ENCODE assay signal across 23 cellular contexts in genomic region chr1:3516911-3517310, GRCh38.
DNase-seq lines count a peak whose midpoint lies in the region; ATAC-seq, FAIRE-seq and TF ChIP-seq lines count a peak whose summit lies in the region.
"Had no signal": no experiment of that assay in that cellular context is flagged by ENCODE, and none has a peak within 500 bp of the region (broad histone marks: within the 10 kb centered on the region; RNA-seq: fewer than 3 reads in every experiment).

No MANE protein-coding gene starts in this region.

- no peak overlapping the region for H3K4me3 ChIP-seq in HepG2 (replicated peaks in 1 of 3; ENCODE audit: insufficient read depth in 1 of 3, low read depth in 2 of 3, low read length in 3 of 3)
- no peak overlapping the region for H3K4me3 ChIP-seq in right lobe of liver
- no peak overlapping the region for H3K4me3 ChIP-seq in SK-N-SH (ENCODE audit: low read depth in 2 of 2, low read length in 1 of 2)
- no peak overlapping the region for H3K4me3 ChIP-seq in neuronal stem cell (ENCODE audit: low read length in 2 of 2)
- no peak overlapping the region for H3K4me3 ChIP-seq in colonic mucosa
- H3K4me3 ChIP-seq: GM23338, PC-9 had no signal

- no peak overlapping the region for H4K91ac ChIP-seq in neuronal stem cell (ENCODE audit: low read depth, low read length, poor library complexity)

- H3K27ac ChIP-seq in HepG2 (ENCODE audit: extremely low read length, insufficient read depth, low read length) (no peak overlapping the region), right lobe of liver (no peak overlapping the region), SK-N-SH (ENCODE audit: low read depth in 2 of 2, low read length in 1 of 2) (peak overlapping the region in 1 of 2 experiments; percentile 93; a peak in 2 of 4 replicates), neuronal stem cell (replicated peaks; ENCODE audit: low read length) (no peak overlapping the region), colonic mucosa (no peak overlapping the region)
- H3K27ac ChIP-seq: PC-9 had no signal

- H3K4me2 ChIP-seq in HepG2 (ENCODE audit: low read depth, low read length): no peak overlapping the region
- H3K4me2 ChIP-seq in SK-N-SH: no peak overlapping the region
- no peak overlapping the region for H3K4me2 ChIP-seq in neuronal stem cell (ENCODE audit: insufficient read depth, low read length, poor library complexity, severe bottlenecking)
- H3K4me2 ChIP-seq: GM23338, PC-9 had no signal

- no TSS peak for BruUV-seq in HepG2 (replicated peaks; lab: Mats Ljungman, UMichigan)

- TF ChIP-seq CTCF in HepG2 (CRISPR knock-in tag; IDR thresholded peaks at IDR 0.05) (no peak), right lobe of liver (IDR thresholded peaks at IDR 0.05) (no peak), SK-N-SH (IDR thresholded peaks at IDR 0.05) (no peak), colonic mucosa (IDR thresholded peaks at IDR 0.05) (no peak)

- in situ Hi-C loops in HepG2 (cut with HindIII; ENCODE audit: extremely low pct_ligation_motif_present, low pct_unique_long_range_greater_than_20kb): no loop called here

- H2BK120ac ChIP-seq in neuronal stem cell (ENCODE audit: low read depth, low read length): no peak overlapping the region

- DNase-seq in HepG2 (ENCODE audit: low spot score) (no peak), right lobe of liver (no peak), SK-N-SH (peak; percentile 95), neuronal stem cell (ENCODE audit: low spot score) (no peak), HT-29 (ENCODE audit: low spot score) (no peak), colonic mucosa (no peak), Kasumi-1 (lab: John Stamatoyannopoulos, UW) (no peak)
- DNase-seq: 8988T; ACHN; CD4-positive, alpha-beta T cell; DMS53; H9; NCI-H1105 treated with DMSO at 0.1 percent for 48 hours; NCI-H146; NCI-H1930; NCI-H2107; NCI-H446; NCI-H524 treated with DMSO at 0.1 percent for 48 hours; NCI-H774; PC-9; SHP77 had no signal

- H3K79me2 ChIP-seq in HepG2 (ENCODE audit: insufficient read depth, low read length) (no peaks in the 10 kb centered on the region), SK-N-SH (ENCODE audit: insufficient read depth) (no peaks in the 10 kb centered on the region)

- H2BK12ac ChIP-seq in neuronal stem cell (ENCODE audit: low read length): no peak overlapping the region

- FAIRE-seq in HepG2 (lab: Jason Lieb, UNC): no peak
- FAIRE-seq: G401.6 had no signal

- H3K79me1 ChIP-seq in neuronal stem cell (ENCODE audit: low read depth, low read length): peaks cover 4% of the 10 kb centered on the region

- H3K9ac ChIP-seq in HepG2 (ENCODE audit: insufficient read depth, low read depth, low read length) (no peak overlapping the region), SK-N-SH (no peak overlapping the region), neuronal stem cell (ENCODE audit: low read depth, low read length, poor library complexity) (no peak overlapping the region), colonic mucosa (ENCODE audit: low read depth in 2 of 2, low read length in 2 of 2) (no peak overlapping the region)

- peak overlapping the region; percentile 64 for H3K18ac ChIP-seq in neuronal stem cell (ENCODE audit: low read length)

- no peak for ATAC-seq in HepG2
- ATAC-seq in right lobe of liver: no peak
- ATAC-seq: GM23338 had no signal

- no peak overlapping the region for H2BK15ac ChIP-seq in neuronal stem cell (ENCODE audit: low read length)

- H3K4ac ChIP-seq in neuronal stem cell (ENCODE audit: low read length): no peak overlapping the region

- no peaks in the 10 kb centered on the region for H3K4me1 ChIP-seq in HepG2 (ENCODE audit: insufficient read depth, low read length)
- no peaks in the 10 kb centered on the region for H3K4me1 ChIP-seq in right lobe of liver
- peaks cover 0 to 49% of the 10 kb centered on the region in 2 experiments; a peak in 1 of 4 replicates for H3K4me1 ChIP-seq in SK-N-SH (ENCODE audit: control insufficient read depth in 1 of 2, insufficient read depth in 2 of 2, low read depth in 1 of 2, low read length in 1 of 2)
- no peaks in the 10 kb centered on the region for H3K4me1 ChIP-seq in neuronal stem cell (ENCODE audit: control insufficient read depth in 2 of 2, insufficient read depth in 1 of 2, low read depth in 1 of 2, low read length in 2 of 2)
- H3K4me1 ChIP-seq in colonic mucosa: no peaks in the 10 kb centered on the region

- H3K36me3 ChIP-seq in HepG2 (replicated peaks in 1 of 2; ENCODE audit: control insufficient read depth in 1 of 2, insufficient read depth in 2 of 2, low read length in 2 of 2) (no peaks in the 10 kb centered on the region), right lobe of liver (no peaks in the 10 kb centered on the region), SK-N-SH (replicated peaks in 1 of 2; ENCODE audit: control insufficient read depth in 1 of 2, insufficient read depth in 2 of 2, low read length in 1 of 2) (no peaks in the 10 kb centered on the region), neuronal stem cell (replicated peaks in 1 of 2; ENCODE audit: control insufficient read depth in 2 of 2, insufficient read depth in 2 of 2, low read length in 2 of 2) (no peaks in the 10 kb centered on the region), colonic mucosa (no peaks in the 10 kb centered on the region)

- H3K23ac ChIP-seq in neuronal stem cell (ENCODE audit: low read depth, low read length, poor library complexity): peak overlapping the region; percentile 43

- no peak for TF ChIP-seq POLR2A in HepG2 (IDR thresholded peaks at IDR 0.05; ENCODE audit: insufficient read depth in 1 of 2, low read depth in 2 of 2, low read length in 2 of 2)
- no peak for TF ChIP-seq POLR2A in right lobe of liver (IDR thresholded peaks at IDR 0.05)

- 0 out of 2 replicates have a peak, but pooled peaks cover 4% of the 10 kb centered on the region for H4K20me1 ChIP-seq in HepG2 (ENCODE audit: insufficient read depth, low read length)
- no peaks in the 10 kb centered on the region for H4K20me1 ChIP-seq in SK-N-SH (ENCODE audit: insufficient read depth)

- H2AK5ac ChIP-seq in neuronal stem cell (ENCODE audit: low read depth, low read length): no peak overlapping the region

- no peaks in the 10 kb centered on the region for H3F3A ChIP-seq in SK-N-SH (replicated peaks; ENCODE audit: insufficient read depth)

- CTCF ChIA-PET in HepG2 (lab: Yijun Ruan, JAX; ENCODE audit: low intra/inter-chr PET ratio, low total read pairs) (no interaction called here), SK-N-SH (lab: Yijun Ruan, JAX) (interaction anchor here (0.6 to 3.4 kb wide), 21 partner anchors 9 to 103 kb away, joined by 3 to 18 read pairs (median 5); no protein-coding TSS in a partner anchor)

- POLR2A ChIA-PET in HepG2 (lab: Yijun Ruan, JAX): no interaction called here
- POLR2A ChIA-PET in SK-N-SH (lab: Yijun Ruan, JAX): interaction anchor here (1.0 to 1.1 kb wide), 2 partner anchors 9 to 20 kb away, joined by 3 read pairs; no protein-coding TSS in a partner anchor

- TF ChIP-seq EP300 in HepG2 (IDR thresholded peaks at IDR 0.05; ENCODE audit: low read depth in 2 of 2, low read length in 2 of 2) (no peak), HepG2 (CRISPR knock-in tag; IDR thresholded peaks at IDR 0.05; ENCODE audit: borderline replicate concordance) (no peak), SK-N-SH (IDR thresholded peaks at IDR 0.05; ENCODE audit: borderline replicate concordance in 1 of 2, low read depth in 1 of 2, low read length in 1 of 2) (peak in 1 of 2 experiments; percentile 84; a peak in 2 of 4 replicates)

- no peaks in the 10 kb centered on the region for H3K9me2 ChIP-seq in SK-N-SH

- no peak overlapping the region for H3K14ac ChIP-seq in neuronal stem cell (ENCODE audit: low read length)

- H2BK5ac ChIP-seq in neuronal stem cell (ENCODE audit: low read length): peak overlapping the region; percentile 53

- TF ChIP-seq RAD21 in HepG2 (CRISPR knock-in tag; IDR thresholded peaks at IDR 0.05) (no peak), SK-N-SH (IDR thresholded peaks at IDR 0.05; ENCODE audit: low read length) (peak; percentile 47)

- no peak overlapping the region for H4K8ac ChIP-seq in neuronal stem cell (ENCODE audit: low read depth, low read length)

- no peaks in the 10 kb centered on the region for H3K9me3 ChIP-seq in HepG2 (ENCODE audit: low read length)
- H3K9me3 ChIP-seq in right lobe of liver: no peaks in the 10 kb centered on the region
- H3K9me3 ChIP-seq in SK-N-SH: no peaks in the 10 kb centered on the region
- no peaks in the 10 kb centered on the region for H3K9me3 ChIP-seq in neuronal stem cell (replicated peaks in 1 of 2; ENCODE audit: control insufficient read depth in 2 of 2, insufficient read depth in 1 of 2, low read depth in 1 of 2, low read length in 2 of 2)
- no peaks in the 10 kb centered on the region for H3K9me3 ChIP-seq in colonic mucosa

- peaks cover 9 to 12% of the 10 kb centered on the region in 2 experiments; a peak in 4 of 5 replicates for H3K27me3 ChIP-seq in HepG2 (ENCODE audit: control insufficient read depth in 1 of 2, insufficient read depth in 2 of 2, low read length in 2 of 2)
- H3K27me3 ChIP-seq in right lobe of liver: no peaks in the 10 kb centered on the region
- no peaks in the 10 kb centered on the region for H3K27me3 ChIP-seq in SK-N-SH (ENCODE audit: insufficient read depth)
- H3K27me3 ChIP-seq in neuronal stem cell (ENCODE audit: control insufficient read depth in 3 of 3, insufficient read depth in 3 of 3, low read depth in 1 of 3, low read length in 3 of 3): no peaks in the 10 kb centered on the region
- H3K27me3 ChIP-seq in colonic mucosa: no peaks in the 10 kb centered on the region

- H2AFZ ChIP-seq in HepG2 (ENCODE audit: low read length) (no peak overlapping the region), SK-N-SH (ENCODE audit: low read depth) (no peak overlapping the region), neuronal stem cell (ENCODE audit: low read length) (no peak overlapping the region)
- H2AFZ ChIP-seq: GM23338, PC-9 had no signal

- intact Hi-C loops in HepG2 (cut with micrococcal nuclease; ENCODE audit: unreplicated experiment) (no loop called here), right lobe of liver (cut with DNase I) (no loop called here), colonic mucosa (cut with DNase I) (no loop called here)

- no CpG with 5 or more reads among the region's 12 CpGs for WGBS in HepG2 (ENCODE audit: low lambda C conversion rate)
- WGBS in right lobe of liver (ENCODE audit: insufficient coverage, low coverage, low lambda C conversion rate, missing lambda C conversion rate): no CpG with 5 or more reads among the region's 12 CpGs
- 33% methylated on average over 1 of the region's 12 CpGs for WGBS in SK-N-SH (ENCODE audit: low lambda C conversion rate)
- WGBS in neuronal stem cell (ENCODE audit: extremely low coverage in 2 of 2, insufficient read length in 2 of 2, insufficient replicate concordance in 1 of 2), 2 donors: no CpG with 5 or more reads among the region's 12 CpGs

TF ChIP-seq in HepG2, 621 proteins besides CTCF, POLR2A, EP300 and RAD21:
- no peak for TF ChIP-seq ZNF674 (CRISPR knock-in tag; IDR thresholded peaks at IDR 0.05; ENCODE audit: low read depth)
- TF ChIP-seq AGO2 (optimal IDR thresholded peaks at IDR 0.05; ENCODE audit: low read depth, low read length): peak; percentile 38

TF ChIP-seq in SK-N-SH, 30 proteins besides CTCF, POLR2A, EP300 and RAD21 (continues in another document):
- TF ChIP-seq RCOR1 (IDR thresholded peaks at IDR 0.05; ENCODE audit: low read length) (0 out of 2 replicates have a peak, but pooled peaks have one; percentile 36), NRF1 (IDR thresholded peaks at IDR 0.05; ENCODE audit: low read depth, low read length) (0 out of 2 replicates have a peak, but pooled peaks have one; percentile 9), RFX5 (IDR thresholded peaks at IDR 0.05; ENCODE audit: low read length) (0 out of 2 replicates have a peak, but pooled peaks have one; percentile 22), ELF1 (IDR thresholded peaks at IDR 0.05) (no peak)

Comparison
In these comparisons a context has a peak if more than half of its experiments do, and no peak if none do; other contexts are left out.
1. Of the 25 proteins assayed by ChIP-seq in both HepG2 and SK-N-SH: peak only in HepG2: none; only in SK-N-SH: CHD2, FOXJ3, MXI1, RAD21, RFX5 and SMC3; in both: none; in neither: 18; mixed calls (peak in some experiments, not most) for 1.